ENCODE assay signal across 1 cellular context in genomic region chr17:59616253-59616920, GRCh38.
TF ChIP-seq lines count a peak whose summit lies in the region.

No MANE protein-coding gene starts in this region.

TF ChIP-seq in K562, 482 proteins besides CTCF, POLR2A, EP300 and RAD21 (continues in another document):
- TF ChIP-seq ZBTB8A (IDR thresholded peaks at IDR 0.05; ENCODE audit: partially characterized antibody) (no peak), ZNF436 (CRISPR knock-in tag; IDR thresholded peaks at IDR 0.05) (no peak), TEAD4 (IDR thresholded peaks at IDR 0.05; ENCODE audit: low read length) (peak; percentile 33; the same call in 1 of the 2 replicates), TEAD4 (CRISPR knock-in tag; IDR thresholded peaks at IDR 0.05; ENCODE audit: borderline replicate concordance) (no peak), THAP7 (CRISPR knock-in tag; IDR thresholded peaks at IDR 0.05) (no peak), MIER1 (IDR thresholded peaks at IDR 0.05; ENCODE audit: low read depth) (no peak), RNF2 (IDR thresholded peaks at IDR 0.05) (no peak), SMARCA4 (IDR thresholded peaks at IDR 0.05) (peak; percentile 77), SMAD1 (IDR thresholded peaks at IDR 0.05; ENCODE audit: low read depth, low read length, partially characterized antibody) (peak; percentile 65), ZNF551 (CRISPR knock-in tag; IDR thresholded peaks at IDR 0.05) (no peak), CHAMP1 (IDR thresholded peaks at IDR 0.05) (no peak), ZNF212 (CRISPR knock-in tag; IDR thresholded peaks at IDR 0.05) (no peak), ARID3A (IDR thresholded peaks at IDR 0.05; ENCODE audit: borderline replicate concordance, low read depth, low read length) (peak; percentile 92; the same call in 1 of the 2 replicates), MTA2 (IDR thresholded peaks at IDR 0.05; ENCODE audit: low read depth) (no peak), MTA1 (IDR thresholded peaks at IDR 0.05; ENCODE audit: borderline replicate concordance) (no peak), ZKSCAN8 (CRISPR knock-in tag; IDR thresholded peaks at IDR 0.05) (0 out of 2 replicates have a peak, but pooled peaks have one; percentile 51), NR4A1 (CRISPR knock-in tag; IDR thresholded peaks at IDR 0.05) (no peak), NR4A1 (tag; IDR thresholded peaks at IDR 0.05) (peak; percentile 90), SP2 (IDR thresholded peaks at IDR 0.05; ENCODE audit: extremely low read depth, low read depth, low read length, poor library complexity, severe bottlenecking) (no peak), CHCHD3 (CRISPR knock-in tag; IDR thresholded peaks at IDR 0.05) (no peak), ZNF644 (tag; IDR thresholded peaks at IDR 0.05; ENCODE audit: low read depth) (peak; percentile 68), MCM2 (IDR thresholded peaks at IDR 0.05; ENCODE audit: low read depth) (no peak), STAT6 (CRISPR knock-in tag; IDR thresholded peaks at IDR 0.05) (no peak), GATA2 (CRISPR knock-in tag; IDR thresholded peaks at IDR 0.05) (0 out of 2 replicates have a peak, but pooled peaks have one; percentile 15), ZFP30 (CRISPR knock-in tag; IDR thresholded peaks at IDR 0.05; ENCODE audit: borderline replicate concordance) (no peak), GTF2A2 (tag; IDR thresholded peaks at IDR 0.05) (no peak), PYGO2 (tag; IDR thresholded peaks at IDR 0.05) (peak; percentile 59; the same call in 1 of the 2 replicates), BRF1 (IDR thresholded peaks at IDR 0.05; ENCODE audit: borderline replicate concordance, extremely low read depth, insufficient read length) (no peak), XRCC3 (IDR thresholded peaks at IDR 0.05) (no peak), C11orf30 (IDR thresholded peaks at IDR 0.05; ENCODE audit: low read depth) (no peak), FOXA1 (IDR thresholded peaks at IDR 0.05; ENCODE audit: borderline replicate concordance) (no peak), ARID1B (IDR thresholded peaks at IDR 0.05) (peak; percentile 65), PTRF (tag; IDR thresholded peaks at IDR 0.05) (no peak), ZNF134 (CRISPR knock-in tag; conservative IDR thresholded peaks at IDR 0.05) (no peak), MLLT1 (IDR thresholded peaks at IDR 0.05) (0 out of 4 replicates have a peak, but pooled peaks of 1 of the 2 experiments have one; percentile 38), LARP7 (IDR thresholded peaks at IDR 0.05) (peak; percentile 60; the same call in 1 of the 2 replicates), ARHGAP35 (IDR thresholded peaks at IDR 0.05; ENCODE audit: partially characterized antibody) (no peak), CSDE1 (IDR thresholded peaks at IDR 0.05) (no peak), NCOA6 (IDR thresholded peaks at IDR 0.05) (no peak), YBX1 (IDR thresholded peaks at IDR 0.05) (no peak), DMBX1 (CRISPR knock-in tag; IDR thresholded peaks at IDR 0.05; ENCODE audit: borderline replicate concordance) (peak; percentile 80), U2AF1 (optimal IDR thresholded peaks at IDR 0.05; ENCODE audit: low read depth, low read length) (no peak), THRAP3 (IDR thresholded peaks at IDR 0.05; ENCODE audit: borderline replicate concordance) (no peak), MITF (IDR thresholded peaks at IDR 0.05) (no peak), PML (IDR thresholded peaks at IDR 0.05; ENCODE audit: low read length) (peak; percentile 72; the same call in 1 of the 2 replicates), TEAD2 (tag; IDR thresholded peaks at IDR 0.05) (no peak)
- TF ChIP-seq, protein P1, sequence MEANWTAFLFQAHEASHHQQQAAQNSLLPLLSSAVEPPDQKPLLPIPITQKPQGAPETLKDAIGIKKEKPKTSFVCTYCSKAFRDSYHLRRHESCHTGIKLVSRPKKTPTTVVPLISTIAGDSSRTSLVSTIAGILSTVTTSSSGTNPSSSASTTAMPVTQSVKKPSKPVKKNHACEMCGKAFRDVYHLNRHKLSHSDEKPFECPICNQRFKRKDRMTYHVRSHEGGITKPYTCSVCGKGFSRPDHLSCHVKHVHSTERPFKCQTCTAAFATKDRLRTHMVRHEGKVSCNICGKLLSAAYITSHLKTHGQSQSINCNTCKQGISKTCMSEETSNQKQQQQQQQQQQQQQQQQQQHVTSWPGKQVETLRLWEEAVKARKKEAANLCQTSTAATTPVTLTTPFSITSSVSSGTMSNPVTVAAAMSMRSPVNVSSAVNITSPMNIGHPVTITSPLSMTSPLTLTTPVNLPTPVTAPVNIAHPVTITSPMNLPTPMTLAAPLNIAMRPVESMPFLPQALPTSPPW (CRISPR knock-in tag; IDR thresholded peaks at IDR 0.05): peak; percentile 39; the same call in 1 of the 2 replicates
- TF ChIP-seq, protein P2, sequence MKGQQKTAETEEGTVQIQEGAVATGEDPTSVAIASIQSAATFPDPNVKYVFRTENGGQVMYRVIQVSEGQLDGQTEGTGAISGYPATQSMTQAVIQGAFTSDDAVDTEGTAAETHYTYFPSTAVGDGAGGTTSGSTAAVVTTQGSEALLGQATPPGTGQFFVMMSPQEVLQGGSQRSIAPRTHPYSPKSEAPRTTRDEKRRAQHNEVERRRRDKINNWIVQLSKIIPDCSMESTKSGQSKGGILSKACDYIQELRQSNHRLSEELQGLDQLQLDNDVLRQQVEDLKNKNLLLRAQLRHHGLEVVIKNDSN (CRISPR knock-in tag; IDR thresholded peaks at IDR 0.05): no peak
- TF ChIP-seq, protein P3, sequence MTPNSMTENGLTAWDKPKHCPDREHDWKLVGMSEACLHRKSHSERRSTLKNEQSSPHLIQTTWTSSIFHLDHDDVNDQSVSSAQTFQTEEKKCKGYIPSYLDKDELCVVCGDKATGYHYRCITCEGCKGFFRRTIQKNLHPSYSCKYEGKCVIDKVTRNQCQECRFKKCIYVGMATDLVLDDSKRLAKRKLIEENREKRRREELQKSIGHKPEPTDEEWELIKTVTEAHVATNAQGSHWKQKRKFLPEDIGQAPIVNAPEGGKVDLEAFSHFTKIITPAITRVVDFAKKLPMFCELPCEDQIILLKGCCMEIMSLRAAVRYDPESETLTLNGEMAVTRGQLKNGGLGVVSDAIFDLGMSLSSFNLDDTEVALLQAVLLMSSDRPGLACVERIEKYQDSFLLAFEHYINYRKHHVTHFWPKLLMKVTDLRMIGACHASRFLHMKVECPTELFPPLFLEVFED (CRISPR knock-in tag; conservative IDR thresholded peaks at IDR 0.05): no peak
- TF ChIP-seq, protein P4, sequence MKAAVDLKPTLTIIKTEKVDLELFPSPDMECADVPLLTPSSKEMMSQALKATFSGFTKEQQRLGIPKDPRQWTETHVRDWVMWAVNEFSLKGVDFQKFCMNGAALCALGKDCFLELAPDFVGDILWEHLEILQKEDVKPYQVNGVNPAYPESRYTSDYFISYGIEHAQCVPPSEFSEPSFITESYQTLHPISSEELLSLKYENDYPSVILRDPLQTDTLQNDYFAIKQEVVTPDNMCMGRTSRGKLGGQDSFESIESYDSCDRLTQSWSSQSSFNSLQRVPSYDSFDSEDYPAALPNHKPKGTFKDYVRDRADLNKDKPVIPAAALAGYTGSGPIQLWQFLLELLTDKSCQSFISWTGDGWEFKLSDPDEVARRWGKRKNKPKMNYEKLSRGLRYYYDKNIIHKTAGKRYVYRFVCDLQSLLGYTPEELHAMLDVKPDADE (conservative IDR thresholded peaks at IDR 0.05; ENCODE audit: control insufficient read depth, low read depth, low read length): no peak
- TF ChIP-seq, protein P5, sequence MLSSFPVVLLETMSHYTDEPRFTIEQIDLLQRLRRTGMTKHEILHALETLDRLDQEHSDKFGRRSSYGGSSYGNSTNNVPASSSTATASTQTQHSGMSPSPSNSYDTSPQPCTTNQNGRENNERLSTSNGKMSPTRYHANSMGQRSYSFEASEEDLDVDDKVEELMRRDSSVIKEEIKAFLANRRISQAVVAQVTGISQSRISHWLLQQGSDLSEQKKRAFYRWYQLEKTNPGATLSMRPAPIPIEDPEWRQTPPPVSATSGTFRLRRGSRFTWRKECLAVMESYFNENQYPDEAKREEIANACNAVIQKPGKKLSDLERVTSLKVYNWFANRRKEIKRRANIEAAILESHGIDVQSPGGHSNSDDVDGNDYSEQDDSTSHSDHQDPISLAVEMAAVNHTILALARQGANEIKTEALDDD (IDR thresholded peaks at IDR 0.05): peak; percentile 27
